In genomic region chr17:49549311-49549605, GRCh38 we compare ENCODE assay signal across 29 cellular contexts.
"Had no signal": no experiment of that assay in that cellular context is flagged by ENCODE, and none has a peak within 500 bp of the region (broad histone marks: within the 10 kb centered on the region; RNA-seq: fewer than 3 reads in every experiment).

No MANE protein-coding gene starts in this region.

- H3K27ac ChIP-seq: breast epithelium, esophagus squamous epithelium, heart right ventricle, left lung, lower lobe of right lung, parathyroid adenoma, psoas muscle, sigmoid colon, testis, transverse colon had no signal

- DNase-seq: activated CD4-positive, alpha-beta T cell treated with anti-CD3 and anti-CD28 coated beads for 36 hours; activated CD4-positive, CD25-positive, alpha-beta regulatory T cell; activated CD8-positive, alpha-beta memory T cell treated with anti-CD3 and anti-CD28 coated beads, Interleukin-2, amount 10 ng/mL, durations not matched to agents 7 days and 5 days; activated CD8-positive, alpha-beta T cell treated with anti-CD3 and anti-CD28 coated beads, Interleukin-2, amount 10 ng/mL, durations not matched to agents 7 days and 5 days; activated naive CD4-positive, alpha-beta T cell; activated T-cell treated with anti-CD3 and anti-CD28 coated beads for 4 hours; activated T-cell treated with anti-CD3 and anti-CD28 coated beads, Interleukin-2, amount 50 U/mL, for 72 hours; dermis blood vessel endothelial cell; effector CD4-positive, alpha-beta T cell; esophagus squamous epithelium; foreskin melanocyte; heart right ventricle; left lung; lower lobe of right lung; mesenchymal stem cell; natural killer cell; psoas muscle; sigmoid colon; small intestine; stimulated activated CD4-positive, alpha-beta T cell treated with anti-CD3 and anti-CD28 coated beads, Interleukin-1b, Interleukin-23, amount 100 ng/mL, for 48 hours; stimulated activated CD4-positive, alpha-beta T cell treated with anti-CD3 and anti-CD28 coated beads, Interleukin-4, amount 100 ng/mL, for 4 hours; stimulated activated CD8-positive, alpha-beta memory T cell treated with anti-CD3 and anti-CD28 coated beads, Interleukin-4, amount 100 ng/mL, for 48 hours; stimulated activated naive CD4-positive, alpha-beta T cell; testis; transverse colon had no signal

- H3K4me3 Mint-ChIP-seq: activated CD4-positive, alpha-beta T cell treated with anti-CD3 and anti-CD28 coated beads for 36 hours; activated CD8-positive, alpha-beta memory T cell treated with anti-CD3 and anti-CD28 coated beads, Interleukin-2, amount 10 ng/mL, durations not matched to agents 7 days and 5 days; activated CD8-positive, alpha-beta T cell treated with anti-CD3 and anti-CD28 coated beads, Interleukin-2, amount 10 ng/mL, durations not matched to agents 7 days and 5 days; activated T-cell treated with anti-CD3 and anti-CD28 coated beads, Interleukin-2, amount 50 U/mL, for 72 hours; natural killer cell; T-helper 2 cell treated with Interferon-gamma antibody and Interleukin-4, amounts not matched to agents 5 μg/mL and 100 μg/mL, for 36 hours had no signal

- H3K27ac Mint-ChIP-seq: activated CD4-positive, alpha-beta T cell treated with anti-CD3 and anti-CD28 coated beads for 36 hours; activated CD8-positive, alpha-beta memory T cell treated with anti-CD3 and anti-CD28 coated beads, Interleukin-2, amount 10 ng/mL, durations not matched to agents 7 days and 5 days; activated CD8-positive, alpha-beta T cell treated with anti-CD3 and anti-CD28 coated beads, Interleukin-2, amount 10 ng/mL, durations not matched to agents 7 days and 5 days; activated T-cell treated with anti-CD3 and anti-CD28 coated beads, Interleukin-2, amount 50 U/mL, for 72 hours; natural killer cell; T-helper 2 cell treated with Interferon-gamma antibody and Interleukin-4, amounts not matched to agents 5 μg/mL and 100 μg/mL, for 36 hours had no signal

- H3K36me3 Mint-ChIP-seq: activated CD8-positive, alpha-beta memory T cell treated with anti-CD3 and anti-CD28 coated beads, Interleukin-2, amount 10 ng/mL, durations not matched to agents 7 days and 5 days; natural killer cell had no signal

- ATAC-seq: activated CD4-positive, alpha-beta T cell treated with anti-CD3 and anti-CD28 coated beads for 36 hours; activated CD8-positive, alpha-beta memory T cell treated with anti-CD3 and anti-CD28 coated beads, Interleukin-2, amount 10 ng/mL, durations not matched to agents 7 days and 5 days; activated CD8-positive, alpha-beta T cell treated with anti-CD3 and anti-CD28 coated beads, Interleukin-2, amount 10 ng/mL, durations not matched to agents 7 days and 5 days; activated naive CD4-positive, alpha-beta T cell treated with anti-CD3 and anti-CD28 coated beads, Interleukin-2, amount 50 U/mL, for 72 hours; natural killer cell had no signal

- H3K27me3 Mint-ChIP-seq: activated CD8-positive, alpha-beta memory T cell treated with anti-CD3 and anti-CD28 coated beads, Interleukin-2, amount 10 ng/mL, durations not matched to agents 7 days and 5 days had no signal

- H3K9me3 Mint-ChIP-seq: activated T-cell treated with anti-CD3 and anti-CD28 coated beads, Interleukin-2, amount 50 U/mL, for 72 hours; natural killer cell; T-helper 2 cell treated with Interferon-gamma antibody and Interleukin-4, amounts not matched to agents 5 μg/mL and 100 μg/mL, for 36 hours had no signal

- H3K4me1 Mint-ChIP-seq: activated CD4-positive, alpha-beta T cell treated with anti-CD3 and anti-CD28 coated beads for 36 hours; activated CD8-positive, alpha-beta memory T cell treated with anti-CD3 and anti-CD28 coated beads, Interleukin-2, amount 10 ng/mL, durations not matched to agents 7 days and 5 days had no signal
